Comparison of ENCODE assay signal across 19 cellular contexts in the genomic region with DNA sequence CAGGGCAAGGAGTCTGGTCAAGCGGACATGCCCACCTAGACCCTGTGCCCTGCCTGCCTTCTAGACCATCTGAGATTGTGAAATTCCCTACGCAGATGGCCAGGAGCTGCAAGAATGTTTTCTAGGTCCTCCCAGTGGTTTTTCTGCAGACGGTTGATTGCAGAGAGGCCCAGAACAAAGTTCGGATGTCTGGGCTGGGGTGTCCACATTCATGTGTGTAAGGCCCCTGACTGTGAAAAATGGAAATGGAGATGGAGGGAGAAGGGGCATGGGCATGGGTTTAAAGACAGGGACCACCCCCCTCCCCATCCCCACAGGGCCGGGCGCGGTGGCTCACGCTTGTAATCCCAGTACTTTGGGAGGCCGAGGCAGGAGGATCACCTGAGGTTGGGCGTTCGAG. TPM values are rescaled to one million over a fixed set of nuclear protein-coding genes. Genes with fewer than 3 reads are reported as not detected.
DNase-seq lines count a peak whose midpoint lies in the region; ATAC-seq and TF ChIP-seq lines count a peak whose summit lies in the region.
"Had no signal": no experiment of that assay in that cellular context is flagged by ENCODE, and none has a peak within 500 bp of the region (broad histone marks: within the 10 kb centered on the region; RNA-seq: fewer than 3 reads in every experiment).

No MANE protein-coding gene starts in this region.

- ATAC-seq in natural killer cell treated with Interleukin-12 subunit alpha and Interleukin-12 subunit beta and Interleukin-15 and Interleukin-18, amount 100 ng/mL, for 72 hours = no peak
- ATAC-seq in natural killer cell = no peak
- ATAC-seq in stimulated activated naive B cell treated with anti-CD40 and anti-IgM and Interleukin-4, amounts not matched to agents 10 μg/mL and 1 μg/mL and 100 μg/mL, for 72 hours (replicated peaks) = no peak
- ATAC-seq: heart right ventricle, left ventricle myocardium superior, mucosa of descending colon had no signal

- POLR2A ChIA-PET in activated CD4-positive, alpha-beta memory T cell treated with anti-CD3 and anti-CD28 coated beads for 36 hours (lab: Charles Lee) = interaction anchor here (1.0 to 3.2 kb wide), 5 partner anchors 9 to 30 kb away, joined by 3 to 16 read pairs (median 10); a partner anchor contains a TSS

- peaks cover 24% of the 10 kb centered on the region for H3K36me3 Mint-ChIP-seq in natural killer cell treated with Interleukin-12 subunit alpha and Interleukin-12 subunit beta and Interleukin-15 and Interleukin-18, amount 100 ng/mL, for 72 hours
- H3K36me3 Mint-ChIP-seq in natural killer cell = no peaks in the 10 kb centered on the region
- H3K36me3 Mint-ChIP-seq in activated CD4-positive, alpha-beta memory T cell treated with anti-CD3 and anti-CD28 coated beads for 36 hours = peaks cover 47% of the 10 kb centered on the region
- peaks cover 64 to 75% of the 10 kb centered on the region in 2 donors for H3K36me3 Mint-ChIP-seq in stimulated activated naive B cell treated with anti-CD40 and anti-IgM and Interleukin-4, amounts not matched to agents 10 μg/mL and 1 μg/mL and 100 μg/mL, for 72 hours

- peaks cover 66 to 81% of the 10 kb centered on the region in 2 donors for H3K4me1 Mint-ChIP-seq in natural killer cell treated with Interleukin-12 subunit alpha and Interleukin-12 subunit beta and Interleukin-15 and Interleukin-18, amount 100 ng/mL, for 72 hours (ENCODE audit: low read depth in 2 of 2)
- peaks cover 23 to 35% of the 10 kb centered on the region in 2 donors for H3K4me1 Mint-ChIP-seq in natural killer cell
- peaks cover 86% of the 10 kb centered on the region for H3K4me1 Mint-ChIP-seq in activated CD4-positive, alpha-beta memory T cell treated with anti-CD3 and anti-CD28 coated beads for 36 hours (ENCODE audit: low read depth)
- H3K4me1 Mint-ChIP-seq in stimulated activated naive B cell treated with anti-CD40 and anti-IgM and Interleukin-4, amounts not matched to agents 10 μg/mL and 1 μg/mL and 100 μg/mL, for 72 hours = peaks cover 68 to 89% of the 10 kb centered on the region in 2 donors

- H3K4me3 ChIP-seq in colonic mucosa = no peak overlapping the region
- H3K4me3 ChIP-seq: heart right ventricle, mucosa of descending colon, tibial artery had no signal

- DNase-seq in natural killer cell treated with Interleukin-12 subunit alpha and Interleukin-12 subunit beta and Interleukin-15 and Interleukin-18, amount 100 ng/mL, for 72 hours (ENCODE audit: low spot score) = no peak
- DNase-seq in natural killer cell (no peak), colonic mucosa (peak; percentile 10), SIG-M5 (lab: John Stamatoyannopoulos, UW) (no peak), amniotic stem cell (lab: John Stamatoyannopoulos, UW) (no peak), DMS 273 (lab: John Stamatoyannopoulos, UW; ENCODE audit: unreplicated experiment) (no peak)
- DNase-seq in activated CD4-positive, alpha-beta memory T cell treated with anti-CD3 and anti-CD28 coated beads for 36 hours = peak; percentile 8
- no peak for DNase-seq in stimulated activated naive B cell treated with anti-CD40 and anti-IgM and Interleukin-4, amounts not matched to agents 10 μg/mL and 1 μg/mL and 100 μg/mL, for 72 hours
- DNase-seq: H7, heart right ventricle, immature natural killer cell, left ventricle myocardium superior, mucosa of descending colon, NCI-H1092, NCI-H2029 treated with DMSO at 0.1 percent for 48 hours, NCI-H446 treated with DMSO at 0.1 percent for 48 hours, RPMI8226, tibial artery had no signal

- CTCF ChIA-PET in activated CD4-positive, alpha-beta memory T cell treated with anti-CD3 and anti-CD28 coated beads for 36 hours (lab: Charles Lee) = interaction anchor here (0.6 to 3.8 kb wide), 10 partner anchors 12 to 283 kb away, joined by 3 to 23 read pairs (median 9); a partner anchor contains a TSS

- peaks cover 0 to 4% of the 10 kb centered on the region in 2 donors for H3K27me3 Mint-ChIP-seq in natural killer cell treated with Interleukin-12 subunit alpha and Interleukin-12 subunit beta and Interleukin-15 and Interleukin-18, amount 100 ng/mL, for 72 hours
- H3K27me3 Mint-ChIP-seq in natural killer cell (ENCODE audit: low read depth in 2 of 2) = no peaks in the 10 kb centered on the region
- H3K27me3 Mint-ChIP-seq in activated CD4-positive, alpha-beta memory T cell treated with anti-CD3 and anti-CD28 coated beads for 36 hours = no peaks in the 10 kb centered on the region
- H3K27me3 Mint-ChIP-seq in stimulated activated naive B cell treated with anti-CD40 and anti-IgM and Interleukin-4, amounts not matched to agents 10 μg/mL and 1 μg/mL and 100 μg/mL, for 72 hours = no peaks in the 10 kb centered on the region

- no peak overlapping the region for H3K27ac ChIP-seq in colonic mucosa
- H3K27ac ChIP-seq: tibial artery had no signal

- intact Hi-C loops in natural killer cell (cut with micrococcal nuclease) (no loop called here), colonic mucosa (cut with DNase I) (no loop called here)
- intact Hi-C loops in activated CD4-positive, alpha-beta memory T cell treated with anti-CD3 and anti-CD28 coated beads for 36 hours (cut with micrococcal nuclease) = no loop called here

- H3K36me3 ChIP-seq in colonic mucosa = no peaks in the 10 kb centered on the region
- H3K36me3 ChIP-seq: tibial artery had no signal

- H3K4me3 Mint-ChIP-seq in natural killer cell treated with Interleukin-12 subunit alpha and Interleukin-12 subunit beta and Interleukin-15 and Interleukin-18, amount 100 ng/mL, for 72 hours = peak overlapping the region; percentile 86
- no peak overlapping the region for H3K4me3 Mint-ChIP-seq in natural killer cell
- H3K4me3 Mint-ChIP-seq in activated CD4-positive, alpha-beta memory T cell treated with anti-CD3 and anti-CD28 coated beads for 36 hours = no peak overlapping the region
- H3K4me3 Mint-ChIP-seq in stimulated activated naive B cell treated with anti-CD40 and anti-IgM and Interleukin-4, amounts not matched to agents 10 μg/mL and 1 μg/mL and 100 μg/mL, for 72 hours = no peak overlapping the region

- H3K27me3 ChIP-seq in colonic mucosa = no peaks in the 10 kb centered on the region
- H3K27me3 ChIP-seq: tibial artery had no signal

- no peaks in the 10 kb centered on the region for H3K4me1 ChIP-seq in colonic mucosa
- H3K4me1 ChIP-seq: tibial artery had no signal

- no peaks in the 10 kb centered on the region for H3K9me3 ChIP-seq in colonic mucosa
- H3K9me3 ChIP-seq: heart right ventricle, mucosa of descending colon, tibial artery had no signal

- no peak for TF ChIP-seq CTCF in natural killer cell (IDR thresholded peaks at IDR 0.05)
- no peak for TF ChIP-seq CTCF in colonic mucosa (IDR thresholded peaks at IDR 0.05)

- H3K9me3 Mint-ChIP-seq in natural killer cell treated with Interleukin-12 subunit alpha and Interleukin-12 subunit beta and Interleukin-15 and Interleukin-18, amount 100 ng/mL, for 72 hours = no peaks in the 10 kb centered on the region
- H3K9me3 Mint-ChIP-seq in natural killer cell = no peaks in the 10 kb centered on the region
- H3K9me3 Mint-ChIP-seq in activated CD4-positive, alpha-beta memory T cell treated with anti-CD3 and anti-CD28 coated beads for 36 hours = no peaks in the 10 kb centered on the region
- peaks cover 0 to 6% of the 10 kb centered on the region in 2 donors for H3K9me3 Mint-ChIP-seq in stimulated activated naive B cell treated with anti-CD40 and anti-IgM and Interleukin-4, amounts not matched to agents 10 μg/mL and 1 μg/mL and 100 μg/mL, for 72 hours
- H3K9me3 Mint-ChIP-seq: immature natural killer cell had no signal

- H3K27ac Mint-ChIP-seq in natural killer cell treated with Interleukin-12 subunit alpha and Interleukin-12 subunit beta and Interleukin-15 and Interleukin-18, amount 100 ng/mL, for 72 hours = peak overlapping the region in 1 of 2 donors; percentile 28
- H3K27ac Mint-ChIP-seq in natural killer cell = peak overlapping the region in 1 of 2 donors; percentile 13
- H3K27ac Mint-ChIP-seq in activated CD4-positive, alpha-beta memory T cell treated with anti-CD3 and anti-CD28 coated beads for 36 hours = peak overlapping the region; percentile 78
- peak overlapping the region; percentile 5 for H3K27ac Mint-ChIP-seq in stimulated activated naive B cell treated with anti-CD40 and anti-IgM and Interleukin-4, amounts not matched to agents 10 μg/mL and 1 μg/mL and 100 μg/mL, for 72 hours

- no peak overlapping the region for H3K9ac ChIP-seq in colonic mucosa (ENCODE audit: low read depth in 2 of 2, low read length in 2 of 2)

RNA-seq across cellular contexts. Expression of a gene that starts 11.8 kb away (rescaled TPM):
- total RNA-seq in natural killer cell treated with Interleukin-12 subunit alpha and Interleukin-12 subunit beta and Interleukin-15 and Interleukin-18, amount 100 ng/mL, for 72 hours = 100 to 1,000 TPM; 121 to 170 TPM
- total RNA-seq in natural killer cell = 100 to 1,000 TPM; 122 to 180 (median 155) TPM
- total RNA-seq in activated CD4-positive, alpha-beta memory T cell treated with anti-CD3 and anti-CD28 coated beads for 36 hours = 10 to 100 TPM; 79.8 to 87.7 TPM
- 1 to 10 TPM; 3.6 to 3.7 TPM for total RNA-seq in colonic mucosa
- total RNA-seq: LHCN-M2 had no signal

Comparison
In these comparisons a context has a peak if more than half of its experiments do, and no peak if none do; other contexts are left out.
1. DNase-seq: peak in activated CD4-positive, alpha-beta memory T cell treated with anti-CD3 and anti-CD28 coated beads for 36 hours (single experiment) and colonic mucosa (single experiment); none in natural killer cell treated with Interleukin-12 subunit alpha and Interleukin-12 subunit beta and Interleukin-15 and Interleukin-18, amount 100 ng/mL, for 72 hours (single experiment), natural killer cell (single experiment), stimulated activated naive B cell treated with anti-CD40 and anti-IgM and Interleukin-4, amounts not matched to agents 10 μg/mL and 1 μg/mL and 100 μg/mL, for 72 hours (single experiment), SIG-M5 (single experiment), amniotic stem cell (single experiment) and DMS 273 (single experiment).
2. RNA of a gene that starts 11.8 kb away (total RNA-seq): 121 to 170 TPM in natural killer cell treated with Interleukin-12 subunit alpha and Interleukin-12 subunit beta and Interleukin-15 and Interleukin-18, amount 100 ng/mL, for 72 hours, 122 to 180 TPM in natural killer cell and 79.8 to 87.7 TPM in activated CD4-positive, alpha-beta memory T cell treated with anti-CD3 and anti-CD28 coated beads for 36 hours; 3.6 to 3.7 TPM in colonic mucosa; every median in the first group is over 10 times any median in the second.